Comparison of ENCODE assay signal across 25 cellular contexts in the genomic region with DNA sequence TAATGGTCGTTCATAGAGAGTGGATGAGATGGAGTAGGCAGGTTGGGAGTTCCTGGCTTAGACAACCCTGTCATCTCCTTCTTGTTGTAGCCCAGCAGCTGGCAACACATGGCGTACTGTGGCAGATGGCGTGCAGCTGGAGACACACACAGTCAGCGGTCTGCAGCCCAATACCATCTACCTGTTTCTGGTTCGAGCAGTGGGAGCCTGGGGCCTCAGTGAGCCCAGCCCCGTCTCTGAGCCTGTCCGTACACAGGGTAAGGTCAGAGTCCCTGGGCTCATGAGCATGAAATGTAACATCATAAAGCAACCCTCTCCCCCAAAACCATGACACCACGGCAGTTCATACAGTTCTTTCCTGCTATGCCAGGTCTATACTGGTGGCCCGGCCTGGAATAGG. TPM values are rescaled to one million over a fixed set of nuclear protein-coding genes. Genes with fewer than 3 reads are reported as not detected.
DNase-seq lines count a peak whose midpoint lies in the region; ATAC-seq and TF ChIP-seq lines count a peak whose summit lies in the region.
"Had no signal": no experiment of that assay in that cellular context is flagged by ENCODE, and none has a peak within 500 bp of the region (broad histone marks: within the 10 kb centered on the region; RNA-seq: fewer than 3 reads in every experiment).

No MANE protein-coding gene starts in this region.

- H3K4me1 Mint-ChIP-seq in CD4-positive, alpha-beta T cell (ENCODE audit: low read depth), result peaks cover 33% of the 10 kb centered on the region
- H3K4me1 Mint-ChIP-seq in glutamatergic neuron (ENCODE audit: low read depth, unreplicated experiment), result peaks cover 7% of the 10 kb centered on the region

- no peaks in the 10 kb centered on the region for H3K9me3 Mint-ChIP-seq in CD4-positive, alpha-beta T cell
- H3K9me3 Mint-ChIP-seq in glutamatergic neuron (ENCODE audit: unreplicated experiment), result peaks cover 1% of the 10 kb centered on the region

- BruUV-seq in PC-9 (replicated peaks; lab: Mats Ljungman, UMichigan), result no TSS peak

- peaks cover 61% of the 10 kb centered on the region for H3K27me3 ChIP-seq in CD4-positive, alpha-beta T cell (ENCODE audit: control insufficient read depth, insufficient read depth, low read length)
- no peaks in the 10 kb centered on the region for H3K27me3 ChIP-seq in SJCRH30
- H3K27me3 ChIP-seq in PC-9 (ENCODE audit: insufficient read depth, low read depth), result peaks cover 86% of the 10 kb centered on the region

- peaks cover 62% of the 10 kb centered on the region for H3K27me3 Mint-ChIP-seq in CD4-positive, alpha-beta T cell
- peaks cover 39% of the 10 kb centered on the region for H3K27me3 Mint-ChIP-seq in glutamatergic neuron (ENCODE audit: unreplicated experiment)

- H3K9me3 ChIP-seq in CD4-positive, alpha-beta T cell (ENCODE audit: control insufficient read depth, low read length), result no peaks in the 10 kb centered on the region
- H3K9me3 ChIP-seq in SJCRH30 (replicated peaks) (no peaks in the 10 kb centered on the region), PC-9 (ENCODE audit: insufficient read depth, low read depth) (no peaks in the 10 kb centered on the region)

- peak overlapping the region; percentile 70 for H3K4me3 Mint-ChIP-seq in CD4-positive, alpha-beta T cell
- H3K4me3 Mint-ChIP-seq in glutamatergic neuron (ENCODE audit: unreplicated experiment), result peak overlapping the region; percentile 5

- no peak overlapping the region for H3K27ac Mint-ChIP-seq in CD4-positive, alpha-beta T cell
- H3K27ac Mint-ChIP-seq in glutamatergic neuron (ENCODE audit: unreplicated experiment), result peak overlapping the region; percentile 3

- no peaks in the 10 kb centered on the region for H3K36me3 ChIP-seq in SJCRH30
- no peaks in the 10 kb centered on the region for H3K36me3 ChIP-seq in PC-9 (ENCODE audit: low read depth)

- POLR2A ChIA-PET in CD4-positive, alpha-beta T cell (lab: Charles Lee), result no interaction called here
- POLR2A ChIA-PET in PC-9 (lab: Charles Lee; ENCODE audit: unreplicated experiment), result no interaction called here

- no peaks in the 10 kb centered on the region for H4K20me1 ChIP-seq in PC-9 (ENCODE audit: insufficient read depth)

- no peak overlapping the region for H3K4me2 ChIP-seq in PC-9

- H3K79me2 ChIP-seq in PC-9 (ENCODE audit: low read depth), result no peaks in the 10 kb centered on the region

- H3K4me1 ChIP-seq in SJCRH30 (no peaks in the 10 kb centered on the region), PC-9 (replicated peaks; ENCODE audit: insufficient read depth) (no peaks in the 10 kb centered on the region)

- H2AFZ ChIP-seq in PC-9, result no peak overlapping the region
- H2AFZ ChIP-seq: GM23248 had no signal

- CTCF ChIA-PET in CD4-positive, alpha-beta T cell (lab: Charles Lee), result no interaction called here
- CTCF ChIA-PET in PC-9 (lab: Charles Lee), result no interaction called here

- ATAC-seq in CD4-positive, alpha-beta T cell (ENCODE audit: poor library complexity), result no peak
- ATAC-seq: Right ventricle myocardium inferior had no signal

- H3K36me3 Mint-ChIP-seq in CD4-positive, alpha-beta T cell (ENCODE audit: low read depth), result no peaks in the 10 kb centered on the region
- H3K36me3 Mint-ChIP-seq in glutamatergic neuron (ENCODE audit: unreplicated experiment), result no peaks in the 10 kb centered on the region

- H3K27ac ChIP-seq in CD4-positive, alpha-beta T cell (ENCODE audit: low read depth, low read length), result no peak overlapping the region
- H3K27ac ChIP-seq in SJCRH30 (no peak overlapping the region), PC-9 (no peak overlapping the region)
- H3K27ac ChIP-seq: C4-2B, GM23248 had no signal

- intact Hi-C loops in CD4-positive, alpha-beta T cell (cut with DNase I, micrococcal nuclease), result loop anchor here in 1 of 2 experiments (2.0 kb wide), 1 partner anchor 35 kb away; no protein-coding TSS in a partner anchor
- intact Hi-C loops in PC-9 (cut with micrococcal nuclease; ENCODE audit: unreplicated experiment), result no loop called here

- no peaks in the 10 kb centered on the region for H3F3A ChIP-seq in PC-9 (ENCODE audit: insufficient read depth, low read depth)

- H3K9me2 ChIP-seq in PC-9 (ENCODE audit: insufficient read depth), result no peaks in the 10 kb centered on the region

- H3K4me3 ChIP-seq in SJCRH30 (no peak overlapping the region), PC-9 (no peak overlapping the region)
- H3K4me3 ChIP-seq: GM23248 had no signal

- DNase-seq in NCI-H2171 treated with DMSO at 0.1 percent for 48 hours (lab: John Stamatoyannopoulos, UW), result peak; percentile 11
- DNase-seq in NCI-H2171 (lab: John Stamatoyannopoulos, UW), result no peak
- no peak for DNase-seq in CD4-positive, alpha-beta T cell
- DNase-seq in NCI-H1694 (lab: John Stamatoyannopoulos, UW), result peak; percentile 30
- no peak for DNase-seq in glutamatergic neuron
- DNase-seq in SJCRH30, result no peak
- DNase-seq in SKM-1 (lab: John Stamatoyannopoulos, UW; ENCODE audit: unreplicated experiment), result no peak
- DNase-seq in PC-9, result no peak
- DNase-seq: AML-193, DND-41, GM23248, HCEC 1CT, KG1, NCI-H1105, NCI-H187, NCI-H2107, NCI-H226, NCI-H510A treated with DMSO at 0.1 percent for 48 hours, NCI-H748 treated with DMSO at 0.1 percent for 48 hours, OCI-M1 had no signal

- no peak for TF ChIP-seq CTCF in CD4-positive, alpha-beta T cell (IDR thresholded peaks at IDR 0.05)
- TF ChIP-seq CTCF in glutamatergic neuron (IDR thresholded peaks at IDR 0.05; ENCODE audit: partially characterized antibody, unreplicated experiment) (no peak), PC-9 (conservative IDR thresholded peaks at IDR 0.05) (no peak)

RNA-seq across cellular contexts. Expression of gene ROBO3, which starts 8.7 kb away (rescaled TPM):
- 10 to 100 TPM; 26.2 to 27.2 TPM for total RNA-seq in CD4-positive, alpha-beta T cell
- 5.9 TPM for total RNA-seq in glutamatergic neuron (ENCODE audit: unreplicated experiment)
- 5.1 and 7.0 TPM in 2 replicates for total RNA-seq in SJCRH30 (2014; rRNA removed; shearing (Covaris generic))
- total RNA-seq in PC-9 (2021), result 1.3 and 1.5 TPM in 2 replicates

RNA-seq across cellular contexts. Expression of gene ROBO4, which starts 23.7 kb away (rescaled TPM):
- total RNA-seq in CD4-positive, alpha-beta T cell, result not detected
- total RNA-seq in glutamatergic neuron (ENCODE audit: unreplicated experiment) (not detected), PC-9 (2021) (0.20 TPM in 1 of 2 replicates, not detected in the other)
- 0.10 and 0.22 TPM in 2 replicates for total RNA-seq in SJCRH30 (2014; rRNA removed; shearing (Covaris generic))
- total RNA-seq: G401, SK-MEL-5 had no signal

RNA-seq across cellular contexts. Expression of gene HEPN1, which starts 45.1 kb away (rescaled TPM):
- total RNA-seq in CD4-positive, alpha-beta T cell, result not detected
- not detected for total RNA-seq in glutamatergic neuron (ENCODE audit: unreplicated experiment)
- total RNA-seq in SJCRH30 (2014; rRNA removed; shearing (Covaris generic)), result not detected in 2 replicates
- total RNA-seq in PC-9 (2021), result not detected in 2 replicates
- total RNA-seq: A172, G401, GM23248, Right ventricle myocardium inferior, SK-MEL-5 had no signal

Comparison
In these comparisons a context has a peak if more than half of its experiments do, and no peak if none do; other contexts are left out.
1. DNase-seq: peak in NCI-H2171 treated with DMSO at 0.1 percent for 48 hours (single experiment) and NCI-H1694 (single experiment); none in NCI-H2171 (single experiment), CD4-positive, alpha-beta T cell (0 of 10), glutamatergic neuron (single experiment), SJCRH30 (0 of 2), SKM-1 (single experiment) and PC-9 (0 of 2).